ENCODE assay signal across 16 cellular contexts in genomic region chr18:46387426-46388131, GRCh38.
A peak's percentile ranks its signal among the peaks of the same experiment; 100 is the strongest.
DNase-seq lines count a peak whose midpoint lies in the region; ATAC-seq and TF ChIP-seq lines count a peak whose summit lies in the region.
"Had no signal": no experiment of that assay in that cellular context is flagged by ENCODE, and none has a peak within 500 bp of the region (broad histone marks: within the 10 kb centered on the region; RNA-seq: fewer than 3 reads in every experiment).

No MANE protein-coding gene starts in this region.

- intact Hi-C loops in heart left ventricle (cut with DNase I): loop anchor here in 1 of 10 donors (2.0 kb wide), 1 partner anchor 53 kb away; a partner anchor contains a TSS
- intact Hi-C loops in activated CD4-positive, alpha-beta memory T cell treated with anti-CD3 and anti-CD28 coated beads for 36 hours (cut with micrococcal nuclease): no loop called here

- peak; percentile 50 to 76 (median 58) for ATAC-seq in heart left ventricle
- ATAC-seq in GM21717 (IDR thresholded peaks at IDR 0.05; ENCODE audit: unreplicated experiment): no peak
- ATAC-seq: activated CD4-positive, CD25-positive, alpha-beta regulatory T cell treated with anti-CD3 and anti-CD28 coated beads, Interleukin-2, amount 50 U/mL, for 24 hours had no signal

- no peak for TF ChIP-seq CTCF in heart left ventricle (IDR thresholded peaks at IDR 0.05)

- H3K27me3 Mint-ChIP-seq in activated CD4-positive, alpha-beta memory T cell treated with anti-CD3 and anti-CD28 coated beads for 36 hours: no peaks in the 10 kb centered on the region

- WGBS in heart left ventricle, 4 donors: 33 to 54% (median 42%) methylated on average over 8 to 9 of the region's 9 CpGs

- H3K27ac Mint-ChIP-seq in activated CD4-positive, alpha-beta memory T cell treated with anti-CD3 and anti-CD28 coated beads for 36 hours: no peak overlapping the region

- TF ChIP-seq POLR2A in heart left ventricle (IDR thresholded peaks at IDR 0.05): no peak

- CTCF ChIA-PET in activated CD4-positive, alpha-beta memory T cell treated with anti-CD3 and anti-CD28 coated beads for 36 hours (lab: Charles Lee): interaction anchor here (0.7 kb wide), 1 partner anchor 39 kb away, joined by 3 read pairs; no protein-coding TSS in a partner anchor

- peak overlapping the region in 9 of 12 donors; percentile 21 to 65 (median 52) for H3K27ac ChIP-seq in heart left ventricle
- H3K27ac ChIP-seq: SK-N-MC, uterus had no signal

- no peaks in the 10 kb centered on the region for H3K36me3 Mint-ChIP-seq in activated CD4-positive, alpha-beta memory T cell treated with anti-CD3 and anti-CD28 coated beads for 36 hours
- H3K36me3 Mint-ChIP-seq: CD14-positive monocyte had no signal

- no peaks in the 10 kb centered on the region for H3K36me3 ChIP-seq in adipocyte (ENCODE audit: control insufficient read depth, insufficient read depth, low read length, severe bottlenecking)
- no peaks in the 10 kb centered on the region for H3K36me3 ChIP-seq in heart left ventricle
- H3K36me3 ChIP-seq: MG63, uterus had no signal

- no peak overlapping the region for H3K4me3 ChIP-seq in adipocyte (ENCODE audit: low read length)
- H3K4me3 ChIP-seq in heart left ventricle: no peak overlapping the region
- H3K4me3 ChIP-seq: MG63, SK-N-MC, uterus had no signal

- POLR2A ChIA-PET in activated CD4-positive, alpha-beta memory T cell treated with anti-CD3 and anti-CD28 coated beads for 36 hours (lab: Charles Lee): interaction anchor here (0.5 kb wide), 1 partner anchor 65 kb away, joined by 4 read pairs; no protein-coding TSS in a partner anchor

- H3K4me3 Mint-ChIP-seq in activated CD4-positive, alpha-beta memory T cell treated with anti-CD3 and anti-CD28 coated beads for 36 hours: no peak overlapping the region
- H3K4me3 Mint-ChIP-seq: CD14-positive monocyte had no signal

- H3K4me1 ChIP-seq in adipocyte (ENCODE audit: control insufficient read depth, insufficient read depth, low read length) (peaks cover 7% of the 10 kb centered on the region), heart left ventricle (peaks cover 0 to 33% (median 21%) of the 10 kb centered on the region in 12 donors)
- H3K4me1 ChIP-seq: uterus had no signal

- DNase-seq in EH (ENCODE audit: low read depth) (peak; percentile 3), adipocyte (ENCODE audit: low read depth) (peak; percentile 69), heart left ventricle (peak in 1 of 5 donors; percentile 46), retina (peak; percentile 64), SHP77 treated with DMSO at 0.1 percent for 48 hours (lab: John Stamatoyannopoulos, UW) (no peak)
- no peak for DNase-seq in activated CD4-positive, alpha-beta memory T cell treated with anti-CD3 and anti-CD28 coated beads for 36 hours
- no peak for DNase-seq in stimulated activated CD4-positive, alpha-beta T cell treated with anti-CD3 and anti-CD28 coated beads, Interleukin-2, amount 100 ng/mL, for 48 hours
- DNase-seq: foreskin melanocyte, mesenchymal stem cell, MG63, NCI-H446 treated with DMSO at 0.1 percent for 48 hours, uterus had no signal

- no peaks in the 10 kb centered on the region for H3K9me3 ChIP-seq in adipocyte (ENCODE audit: control insufficient read depth, low read length)
- H3K9me3 ChIP-seq in heart left ventricle: no peaks in the 10 kb centered on the region
- H3K9me3 ChIP-seq: MG63, uterus had no signal

- H3K9ac ChIP-seq in adipocyte (ENCODE audit: low read length): no peak overlapping the region

- H3K27me3 ChIP-seq in adipocyte (replicated peaks; ENCODE audit: control insufficient read depth, insufficient read depth, low read length): peaks cover 38% of the 10 kb centered on the region
- no peaks in the 10 kb centered on the region for H3K27me3 ChIP-seq in heart left ventricle
- H3K27me3 ChIP-seq: MG63, uterus had no signal

- no peaks in the 10 kb centered on the region for H3K4me1 Mint-ChIP-seq in activated CD4-positive, alpha-beta memory T cell treated with anti-CD3 and anti-CD28 coated beads for 36 hours (ENCODE audit: low read depth)
- H3K4me1 Mint-ChIP-seq: CD14-positive monocyte had no signal

- H3K9me3 Mint-ChIP-seq in activated CD4-positive, alpha-beta memory T cell treated with anti-CD3 and anti-CD28 coated beads for 36 hours: no peaks in the 10 kb centered on the region

Comparison
In these comparisons a context has a peak if more than half of its experiments do, and no peak if none do; other contexts are left out.
1. DNase-seq: peak in EH (single experiment), adipocyte (single experiment) and retina (single experiment); none in activated CD4-positive, alpha-beta memory T cell treated with anti-CD3 and anti-CD28 coated beads for 36 hours (single experiment), SHP77 treated with DMSO at 0.1 percent for 48 hours (single experiment) and stimulated activated CD4-positive, alpha-beta T cell treated with anti-CD3 and anti-CD28 coated beads, Interleukin-2, amount 100 ng/mL, for 48 hours (0 of 2).